In the genomic region with DNA sequence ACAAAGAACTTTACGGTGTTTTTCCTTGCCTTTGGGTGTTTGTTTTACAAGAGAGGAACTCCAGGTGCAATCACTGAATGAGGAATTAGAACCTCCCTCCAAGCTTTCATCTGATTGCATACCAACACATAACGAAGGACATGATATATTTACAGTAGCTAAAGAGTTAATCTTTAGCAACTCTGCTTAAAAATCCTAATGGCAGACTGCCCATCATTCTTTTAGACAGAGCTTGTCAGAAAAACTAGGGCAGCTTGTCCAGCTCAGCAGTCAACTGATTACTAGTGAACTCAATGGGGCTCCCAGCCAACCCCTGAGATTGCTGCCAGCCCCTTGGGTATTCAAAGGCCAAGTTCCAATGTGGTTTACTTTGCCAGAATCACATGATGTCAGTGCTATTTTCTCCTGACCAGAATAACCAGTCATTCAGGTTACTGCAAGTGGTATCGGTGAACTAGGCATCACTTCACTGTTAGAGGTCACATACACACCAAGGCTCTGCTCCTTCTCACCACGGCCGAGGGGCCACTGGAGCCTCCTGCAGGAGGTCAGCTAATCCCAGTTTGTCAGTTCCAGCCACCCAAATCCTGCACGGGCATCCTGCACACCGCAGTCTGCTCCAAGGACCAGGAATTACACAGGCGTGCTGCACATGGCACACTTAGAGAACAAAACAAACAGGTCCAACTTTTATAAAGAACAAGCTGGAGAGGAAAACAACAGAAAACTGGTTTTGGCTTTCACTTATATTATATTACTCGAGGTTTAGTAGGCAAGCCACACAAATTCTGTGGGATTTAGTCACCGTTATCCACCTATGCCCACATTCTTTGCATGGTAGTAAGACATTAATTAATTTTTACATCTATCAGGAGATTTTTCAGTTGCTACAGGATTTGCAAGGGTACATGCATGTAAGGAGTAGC, we compare ENCODE assay signal across 8 cellular contexts.
A peak's percentile ranks its signal among the peaks of the same experiment; 100 is the strongest.
DNase-seq lines count a peak whose midpoint lies in the region; ATAC-seq and TF ChIP-seq lines count a peak whose summit lies in the region.

No MANE protein-coding gene starts in this region.

- no peak for ATAC-seq in GM18505 (IDR thresholded peaks at IDR 0.05; ENCODE audit: unreplicated experiment)
- ATAC-seq in GM21367 (IDR thresholded peaks at IDR 0.05; ENCODE audit: unreplicated experiment) = no peak

- H3K9me3 ChIP-seq in AG04450 (ENCODE audit: control insufficient read depth, insufficient read depth, low read length) (no peaks in the 10 kb centered on the region; the same call in 1 of the 2 replicates), suprapubic skin (no peaks in the 10 kb centered on the region)

- H3K4me3 ChIP-seq in AG04450 (ENCODE audit: low read depth, low read length) (0 out of 2 replicates have a peak overlapping the region, but pooled peaks have one; percentile 8), LNCaP clone FGC (ENCODE audit: low read depth, low read length) (peak overlapping the region; percentile 32), kidney epithelial cell (ENCODE audit: low read depth, low read length) (no peak overlapping the region), suprapubic skin (no peak overlapping the region)

- DNase-seq in AG04450 (ENCODE audit: low read depth, low spot score) = peak; percentile 39
- DNase-seq in LNCaP clone FGC (ENCODE audit: low read depth) = peak; percentile 98
- DNase-seq in T47D (ENCODE audit: low read depth in 1 of 2, low spot score in 1 of 2) = peak; percentile 2 to 85
- peak; percentile 60 for DNase-seq in kidney epithelial cell (ENCODE audit: low read depth)
- DNase-seq in suprapubic skin (ENCODE audit: low spot score in 2 of 2) = peak; percentile 80 to 85
- no peak for DNase-seq in activated CD4-positive, alpha-beta T cell treated with anti-CD3 and anti-CD28 coated beads, Interleukin-2, amount 50 U/mL, for 1 hour

- H3K4me1 ChIP-seq in suprapubic skin = peaks cover 46% of the 10 kb centered on the region

- in situ Hi-C loops in T47D (cut with HindIII; ENCODE audit: low pct_unique_long_range_greater_than_20kb, low sequenced_read_pairs) = no loop called here

- CTCF ChIA-PET in AG04450 (lab: Charles Lee) = no interaction called here

- WGBS in suprapubic skin = 23% methylated on average over 10 of the region's 10 CpGs

- H3K27ac ChIP-seq in AG04450 (ENCODE audit: low read depth, low read length) (no peak overlapping the region), suprapubic skin (peak overlapping the region; percentile 77)

- TF ChIP-seq CTCF in AG04450 (IDR thresholded peaks at IDR 0.05; ENCODE audit: low read depth, low read length) = no peak
- TF ChIP-seq CTCF in LNCaP clone FGC (IDR thresholded peaks at IDR 0.05; ENCODE audit: control insufficient read depth, extremely low read depth, insufficient read depth) = 0 out of 2 replicates have a peak, but pooled peaks have one; percentile 12
- no peak for TF ChIP-seq CTCF in kidney epithelial cell (IDR thresholded peaks at IDR 0.05; ENCODE audit: insufficient read depth, low read length, poor library complexity, severe bottlenecking)
- no peak for TF ChIP-seq CTCF in suprapubic skin (IDR thresholded peaks at IDR 0.05)

- no peak for TF ChIP-seq POLR2A in suprapubic skin (IDR thresholded peaks at IDR 0.05)
- TF ChIP-seq POLR2A in GM18505 (IDR thresholded peaks at IDR 0.05; ENCODE audit: borderline replicate concordance, extremely low read depth, insufficient read depth, insufficient read length) = no peak

- H3K36me3 ChIP-seq in kidney epithelial cell (ENCODE audit: control insufficient read depth, insufficient read depth, low read length) = no peaks in the 10 kb centered on the region
- no peaks in the 10 kb centered on the region for H3K36me3 ChIP-seq in suprapubic skin

- POLR2A ChIA-PET in AG04450 (lab: Yijun Ruan, JAX) = interaction anchor here (1.0 kb wide), 1 partner anchor 30 kb away, joined by 4 read pairs; no protein-coding TSS in a partner anchor

- no peak for TF ChIP-seq EP300 in suprapubic skin (IDR thresholded peaks at IDR 0.05)

- H3K27me3 ChIP-seq in AG04450 (ENCODE audit: control insufficient read depth, insufficient read depth, low read length) = no peaks in the 10 kb centered on the region
- no peaks in the 10 kb centered on the region for H3K27me3 ChIP-seq in kidney epithelial cell (ENCODE audit: control insufficient read depth, insufficient read depth, low read length)
- H3K27me3 ChIP-seq in suprapubic skin = no peaks in the 10 kb centered on the region

Comparison
In these comparisons a context has a peak if more than half of its experiments do, and no peak if none do; other contexts are left out.
1. H3K4me3 ChIP-seq: peak in AG04450 (single experiment) and LNCaP clone FGC (single experiment); none in kidney epithelial cell (single experiment) and suprapubic skin (single experiment).